1 cellular context compared by ENCODE assay signal in the genomic region with DNA sequence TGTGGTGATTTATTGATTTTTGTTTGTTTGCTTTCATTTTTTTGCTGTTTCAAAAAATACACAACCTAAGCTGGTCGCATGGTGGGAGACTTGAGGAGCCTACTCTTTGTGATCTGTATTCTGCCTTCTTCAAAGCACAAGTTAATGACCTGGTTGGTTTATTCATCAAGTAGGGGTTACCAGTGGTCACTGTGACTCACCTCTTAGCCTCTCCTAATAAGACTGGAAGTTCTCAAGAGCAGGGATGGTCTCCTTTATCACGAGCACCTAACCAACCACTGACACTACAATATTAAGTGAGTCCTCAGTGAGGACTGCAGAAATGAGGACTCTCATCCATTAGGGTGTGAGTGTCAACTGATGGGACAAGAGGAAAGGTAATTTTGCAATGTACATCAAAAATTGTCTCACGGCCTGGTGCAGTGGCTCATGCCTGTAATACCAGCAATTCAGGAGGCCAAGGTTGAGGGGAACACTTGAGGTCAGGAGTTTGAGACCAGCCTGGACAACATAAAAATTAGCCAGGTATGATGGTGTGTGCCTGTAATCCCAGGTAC.
TF ChIP-seq lines count a peak whose summit lies in the region.

No MANE protein-coding gene starts in this region.

TF ChIP-seq in K562, 482 proteins besides CTCF, POLR2A, EP300 and RAD21 (continued from another document):
- TF ChIP-seq, protein P1, sequence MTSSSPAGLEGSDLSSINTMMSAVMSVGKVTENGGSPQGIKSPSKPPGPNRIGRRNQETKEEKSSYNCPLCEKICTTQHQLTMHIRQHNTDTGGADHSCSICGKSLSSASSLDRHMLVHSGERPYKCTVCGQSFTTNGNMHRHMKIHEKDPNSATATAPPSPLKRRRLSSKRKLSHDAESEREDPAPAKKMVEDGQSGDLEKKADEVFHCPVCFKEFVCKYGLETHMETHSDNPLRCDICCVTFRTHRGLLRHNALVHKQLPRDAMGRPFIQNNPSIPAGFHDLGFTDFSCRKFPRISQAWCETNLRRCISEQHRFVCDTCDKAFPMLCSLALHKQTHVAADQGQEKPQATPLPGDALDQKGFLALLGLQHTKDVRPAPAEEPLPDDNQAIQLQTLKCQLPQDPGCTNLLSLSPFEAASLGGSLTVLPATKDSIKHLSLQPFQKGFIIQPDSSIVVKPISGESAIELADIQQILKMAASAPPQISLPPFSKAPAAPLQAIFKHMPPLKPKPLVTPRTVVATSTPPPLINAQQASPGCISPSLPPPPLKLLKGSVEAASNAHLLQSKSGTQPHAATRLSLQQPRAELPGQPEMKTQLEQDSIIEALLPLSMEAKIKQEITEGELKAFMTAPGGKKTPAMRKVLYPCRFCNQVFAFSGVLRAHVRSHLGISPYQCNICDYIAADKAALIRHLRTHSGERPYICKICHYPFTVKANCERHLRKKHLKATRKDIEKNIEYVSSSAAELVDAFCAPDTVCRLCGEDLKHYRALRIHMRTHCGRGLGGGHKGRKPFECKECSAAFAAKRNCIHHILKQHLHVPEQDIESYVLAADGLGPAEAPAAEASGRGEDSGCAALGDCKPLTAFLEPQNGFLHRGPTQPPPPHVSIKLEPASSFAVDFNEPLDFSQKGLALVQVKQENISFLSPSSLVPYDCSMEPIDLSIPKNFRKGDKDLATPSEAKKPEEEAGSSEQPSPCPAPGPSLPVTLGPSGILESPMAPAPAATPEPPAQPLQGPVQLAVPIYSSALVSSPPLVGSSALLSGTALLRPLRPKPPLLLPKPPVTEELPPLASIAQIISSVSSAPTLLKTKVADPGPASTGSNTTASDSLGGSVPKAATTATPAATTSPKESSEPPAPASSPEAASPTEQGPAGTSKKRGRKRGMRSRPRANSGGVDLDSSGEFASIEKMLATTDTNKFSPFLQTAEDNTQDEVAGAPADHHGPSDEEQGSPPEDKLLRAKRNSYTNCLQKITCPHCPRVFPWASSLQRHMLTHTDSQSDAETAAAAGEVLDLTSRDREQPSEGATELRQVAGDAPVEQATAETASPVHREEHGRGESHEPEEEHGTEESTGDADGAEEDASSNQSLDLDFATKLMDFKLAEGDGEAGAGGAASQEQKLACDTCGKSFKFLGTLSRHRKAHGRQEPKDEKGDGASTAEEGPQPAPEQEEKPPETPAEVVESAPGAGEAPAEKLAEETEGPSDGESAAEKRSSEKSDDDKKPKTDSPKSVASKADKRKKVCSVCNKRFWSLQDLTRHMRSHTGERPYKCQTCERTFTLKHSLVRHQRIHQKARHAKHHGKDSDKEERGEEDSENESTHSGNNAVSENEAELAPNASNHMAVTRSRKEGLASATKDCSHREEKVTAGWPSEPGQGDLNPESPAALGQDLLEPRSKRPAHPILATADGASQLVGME (CRISPR knock-in tag; IDR thresholded peaks at IDR 0.05): no peak
- no peak for TF ChIP-seq HNRNPLL (IDR thresholded peaks at IDR 0.05; ENCODE audit: low read depth, low read length, poor library complexity, severe bottlenecking)
